ENCODE assay signal across 8 cellular contexts in the genomic region with DNA sequence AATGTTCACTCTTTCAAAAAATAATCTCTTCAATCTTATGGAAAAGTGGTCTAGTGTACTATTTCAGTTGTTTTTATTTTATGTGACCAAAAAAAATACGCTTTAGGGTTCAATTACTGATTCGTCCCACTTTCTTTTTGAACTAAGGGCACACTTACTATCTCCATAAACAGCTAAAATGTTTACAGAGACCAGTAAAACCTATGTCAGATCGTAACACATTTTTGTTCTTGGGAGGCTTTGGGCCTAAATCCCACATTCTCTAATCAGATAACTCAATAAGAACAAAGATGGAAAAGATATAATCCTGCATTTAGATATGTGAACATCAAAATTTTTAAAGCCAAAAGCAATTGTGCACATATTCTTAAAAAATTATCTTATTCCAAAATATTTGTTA. TPM values are rescaled to one million over a fixed set of nuclear protein-coding genes. Genes with fewer than 3 reads are reported as not detected.
A peak's percentile ranks its signal among the peaks of the same experiment; 100 is the strongest.
DNase-seq lines count a peak whose midpoint lies in the region; ATAC-seq, FAIRE-seq and TF ChIP-seq lines count a peak whose summit lies in the region.

No MANE protein-coding gene starts in this region.

- H3F3A ChIP-seq in DOHH2 (ENCODE audit: control insufficient read depth, insufficient read depth) = peaks cover 7% of the 10 kb centered on the region

- no peak overlapping the region for H2AFZ ChIP-seq in endothelial cell of umbilical vein (ENCODE audit: low read depth, low read length)

- POLR2A ChIA-PET in endothelial cell of umbilical vein (lab: Charles Lee) = no interaction called here

- CTCF ChIA-PET in endothelial cell of umbilical vein (lab: Charles Lee) = interaction anchor here (1.6 kb wide), 1 partner anchor 13 kb away, joined by 5 read pairs; no protein-coding TSS in a partner anchor

- TF ChIP-seq CTCF in DOHH2 (IDR thresholded peaks at IDR 0.05; ENCODE audit: low read depth, low read length, poor library complexity, severe bottlenecking) = no peak
- TF ChIP-seq CTCF in NB4 (IDR thresholded peaks at IDR 0.05; ENCODE audit: low read depth, low read length) = no peak
- no peak for TF ChIP-seq CTCF in endothelial cell of umbilical vein (IDR thresholded peaks at IDR 0.05; ENCODE audit: extremely low read depth in 1 of 2, insufficient read depth in 1 of 2, low read depth in 1 of 2, low read length in 2 of 2)
- no peak for TF ChIP-seq CTCF in psoas muscle (IDR thresholded peaks at IDR 0.05)

- ATAC-seq in psoas muscle = no peak
- ATAC-seq in GM19397 (IDR thresholded peaks at IDR 0.05; ENCODE audit: unreplicated experiment) = no peak
- no peak for ATAC-seq in HG02973 (IDR thresholded peaks at IDR 0.05; ENCODE audit: unreplicated experiment)
- ATAC-seq in GM18909 (IDR thresholded peaks at IDR 0.05; ENCODE audit: poor library complexity, unreplicated experiment) = no peak

- H3K36me3 ChIP-seq in DOHH2 (ENCODE audit: control insufficient read depth, low read length) = no peaks in the 10 kb centered on the region
- H3K36me3 ChIP-seq in endothelial cell of umbilical vein (ENCODE audit: control insufficient read depth in 2 of 2, extremely low read depth in 1 of 2, insufficient read depth in 2 of 2, low read length in 2 of 2) = no peaks in the 10 kb centered on the region
- H3K36me3 ChIP-seq in psoas muscle (ENCODE audit: insufficient read depth in 1 of 2, low read depth in 1 of 2) = no peaks in the 10 kb centered on the region

- no peaks in the 10 kb centered on the region for H3K27me3 ChIP-seq in DOHH2 (ENCODE audit: control insufficient read depth, low read length)
- no peaks in the 10 kb centered on the region for H3K27me3 ChIP-seq in endothelial cell of umbilical vein (ENCODE audit: control insufficient read depth in 2 of 2, insufficient read depth in 2 of 2, low read length in 2 of 2)
- no peaks in the 10 kb centered on the region for H3K27me3 ChIP-seq in psoas muscle (ENCODE audit: insufficient read depth in 3 of 3, low read length in 2 of 3)

- H3K9me1 ChIP-seq in endothelial cell of umbilical vein (replicated peaks; ENCODE audit: control insufficient read depth, extremely low read depth, insufficient read depth, low read length) = no peaks in the 10 kb centered on the region

- intact Hi-C loops in endothelial cell of umbilical vein (cut with micrococcal nuclease) (loop anchor here (5.0 kb wide), 1 partner anchor 36 kb away; no protein-coding TSS in a partner anchor), psoas muscle (cut with DNase I) (no loop called here)

- H3K4me1 ChIP-seq in DOHH2 (ENCODE audit: control insufficient read depth, low read length) (peaks cover 25% of the 10 kb centered on the region), endothelial cell of umbilical vein (ENCODE audit: control insufficient read depth, extremely low read depth, insufficient read depth, low read length) (peaks cover 13% of the 10 kb centered on the region), psoas muscle (peaks cover 43% of the 10 kb centered on the region)

- no peak for FAIRE-seq in endothelial cell of umbilical vein (lab: Jason Lieb, UNC)

- BruUV-seq in endothelial cell of umbilical vein (replicated peaks; lab: Mats Ljungman, UMichigan) = no TSS peak

- no peaks in the 10 kb centered on the region for H3K9me2 ChIP-seq in DOHH2 (replicated peaks; ENCODE audit: control insufficient read depth, low read length)

- H3K4me2 ChIP-seq in DOHH2 (ENCODE audit: low read length) = peak overlapping the region; percentile 88
- H3K4me2 ChIP-seq in endothelial cell of umbilical vein (ENCODE audit: insufficient read depth, low read length) = peak overlapping the region; percentile 96

- H3K9me3 ChIP-seq in DOHH2 (ENCODE audit: control insufficient read depth, insufficient read depth, low read length) = no peaks in the 10 kb centered on the region
- H3K9me3 ChIP-seq in endothelial cell of umbilical vein (replicated peaks; ENCODE audit: control insufficient read depth, insufficient read depth, low read length) = no peaks in the 10 kb centered on the region
- H3K9me3 ChIP-seq in psoas muscle = no peaks in the 10 kb centered on the region

- peak overlapping the region; percentile 76; the same call in 1 of the 2 replicates for H3K27ac ChIP-seq in DOHH2 (ENCODE audit: low read depth, low read length)
- H3K27ac ChIP-seq in endothelial cell of umbilical vein (ENCODE audit: insufficient read depth, low read depth, low read length) = peak overlapping the region; percentile 85
- peak overlapping the region; percentile 80 for H3K27ac ChIP-seq in psoas muscle

- H3K79me2 ChIP-seq in DOHH2 (ENCODE audit: control insufficient read depth, low read length) (peaks cover 65% of the 10 kb centered on the region), endothelial cell of umbilical vein (ENCODE audit: control insufficient read depth, insufficient read depth, low read length) (peaks cover 27% of the 10 kb centered on the region)

- DNase-seq in NB4 (ENCODE audit: low read depth) (no peak), endothelial cell of umbilical vein (ENCODE audit: low read depth, low spot score) (peak; percentile 33), psoas muscle (no peak)
- DNase-seq in stimulated activated CD8-positive, alpha-beta memory T cell treated with anti-CD3 and anti-CD28 coated beads, Interleukin-4, amount 100 ng/mL, for 48 hours = no peak

- dilution Hi-C loops in endothelial cell of umbilical vein (cut with MboI; ENCODE audit: extremely low pct_ligation_motif_present, low sequenced_read_pairs) = no loop called here

- peak overlapping the region; percentile 98 for H3K9ac ChIP-seq in endothelial cell of umbilical vein (replicated peaks; ENCODE audit: extremely low read depth, insufficient read depth, low read length)

- WGBS in psoas muscle, 3 donors = 3 to 8% (median 6%) methylated on average over 3 of the region's 3 CpGs

- H3K4me3 ChIP-seq in DOHH2 (ENCODE audit: low read length) = peak overlapping the region; percentile 77
- peak overlapping the region; percentile 82 for H3K4me3 ChIP-seq in NB4 (ENCODE audit: low read depth, low read length)
- peak overlapping the region; percentile 87 to 99 (median 93) for H3K4me3 ChIP-seq in endothelial cell of umbilical vein (replicated peaks in 1 of 3; ENCODE audit: insufficient read depth in 1 of 3, low read depth in 1 of 3, low read length in 3 of 3)
- peak overlapping the region; percentile 69 for H3K4me3 ChIP-seq in psoas muscle

- TF ChIP-seq POLR2A in NB4 (IDR thresholded peaks at IDR 0.05; ENCODE audit: extremely low read depth, insufficient read length) = no peak
- TF ChIP-seq POLR2A in endothelial cell of umbilical vein (IDR thresholded peaks at IDR 0.05; ENCODE audit: low read depth, low read length) = no peak

- H4K20me1 ChIP-seq in DOHH2 (ENCODE audit: control insufficient read depth, insufficient read depth, low read depth, low read length) (no peaks in the 10 kb centered on the region; the same call in 1 of the 2 replicates), endothelial cell of umbilical vein (replicated peaks; ENCODE audit: control insufficient read depth, extremely low read depth, insufficient read depth, low read length) (no peaks in the 10 kb centered on the region)

TF ChIP-seq in endothelial cell of umbilical vein, 7 proteins besides CTCF, POLR2A, EP300 and RAD21:
- TF ChIP-seq JUN (IDR thresholded peaks at IDR 0.05; ENCODE audit: borderline replicate concordance, insufficient read depth, insufficient read length, low read depth) (no peak), EZH2 (IDR thresholded peaks at IDR 0.05; ENCODE audit: borderline replicate concordance, low read depth, low read length, severe bottlenecking) (no peak), GATA2 (IDR thresholded peaks at IDR 0.05; ENCODE audit: insufficient read depth, insufficient read length, low read depth, low read length) (no peak), MYC (IDR thresholded peaks at IDR 0.05; ENCODE audit: low read depth, low read length) (no peak), FOS (IDR thresholded peaks at IDR 0.05; ENCODE audit: borderline replicate concordance, insufficient read depth, low read length) (no peak), POLR2AphosphoS5 (IDR thresholded peaks at IDR 0.05; ENCODE audit: insufficient read depth, low read depth, low read length) (no peak)
- TF ChIP-seq, protein P1, sequence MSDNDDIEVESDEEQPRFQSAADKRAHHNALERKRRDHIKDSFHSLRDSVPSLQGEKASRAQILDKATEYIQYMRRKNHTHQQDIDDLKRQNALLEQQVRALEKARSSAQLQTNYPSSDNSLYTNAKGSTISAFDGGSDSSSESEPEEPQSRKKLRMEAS (IDR thresholded peaks at IDR 0.05; ENCODE audit: insufficient read depth, insufficient read length) = no peak

RNA-seq across cellular contexts. Expression of a gene that starts 29.8 kb away (rescaled TPM):
- total RNA-seq in endothelial cell of umbilical vein = 27.9 and 28.5 TPM in 2 replicates
- polyA plus RNA-seq in endothelial cell of umbilical vein = 39.0 and 47.0 TPM in 2 replicates
- polyA plus RNA-seq in endothelial cell of umbilical vein (2011; cell fraction: cytosol; rRNA removed) = 25.2 and 26.5 TPM in 2 replicates
- polyA plus RNA-seq in endothelial cell of umbilical vein (2011; cell fraction: nucleus; rRNA removed) = 86.7 and 87.4 TPM in 2 replicates
- polyA plus RNA-seq in endothelial cell of umbilical vein (2012) = 14.7 and 16.5 TPM in 2 replicates
- polyA minus RNA-seq in endothelial cell of umbilical vein = 117 and 137 TPM in 2 replicates
- polyA minus RNA-seq in endothelial cell of umbilical vein (2011; cell fraction: cytosol; rRNA and poly(A)+ RNA removed) = 11.3 TPM
- 150 and 202 TPM in 2 replicates for polyA minus RNA-seq in endothelial cell of umbilical vein (2011; cell fraction: nucleus; rRNA and poly(A)+ RNA removed)
- 10 to 100 TPM; 20.7 to 37.1 (median 27.1) TPM for total RNA-seq in psoas muscle
- 10 to 100 TPM; 19.5 to 27.3 (median 20.7) TPM for polyA plus RNA-seq in psoas muscle
